ENCODE assay signal across 8 cellular contexts in genomic region chr17:32927724-32928526, GRCh38. TPM values are rescaled to one million over a fixed set of nuclear protein-coding genes. Genes with fewer than 3 reads are reported as not detected.
DNase-seq lines count a peak whose midpoint lies in the region; ATAC-seq and TF ChIP-seq lines count a peak whose summit lies in the region.

Gene TMEM98 (plus strand): TSS chr17:32928153. CDS start chr17:32931529, 3,376 bp downstream.

- intact Hi-C loops in right cardiac atrium (cut with DNase I), result loop anchor here in 1 of 4 donors (10.0 kb wide), 1 partner anchor 53 kb away; the partner anchor contains the start of gene MYO1D

- H2BK15ac ChIP-seq in H9 (ENCODE audit: low read depth, low read length), result no peak within 1 kb of the TSS

- H3K9ac ChIP-seq in H9 (ENCODE audit: extremely low read depth, insufficient read length, low read length) (peak within 1 kb of the TSS; percentile 59), parathyroid adenoma (no peak within 1 kb of the TSS)

- peaks cover 0 to 2% of the 10 kb centered on the region in 2 experiments; a peak in 2 of 5 replicates for H3K9me3 Mint-ChIP-seq in H9

- H2BK12ac ChIP-seq in H9 (ENCODE audit: insufficient read length, low read depth, low read length), result no peak within 1 kb of the TSS

- H4K8ac ChIP-seq in H9 (replicated peaks; ENCODE audit: insufficient read length, low read depth, low read length), result no peak within 1 kb of the TSS

- H3K4ac ChIP-seq in H9 (ENCODE audit: low read depth, low read length), result no peak within 1 kb of the TSS

- H3K56ac ChIP-seq in H9 (ENCODE audit: insufficient read length, low read depth, low read length), result no peak within 1 kb of the TSS

- DNase-seq in AG10803 (ENCODE audit: low read depth) (peak; percentile 29), H9 (peak; percentile 63), amniotic epithelial cell (ENCODE audit: low read depth) (peak; percentile 25), right cardiac atrium (peak; percentile 32 to 77 (median 73))
- no peak for DNase-seq in activated effector memory CD4-positive, alpha-beta T cell treated with Interleukin-2 at 50 U/mL for 16 hours
- no peak for DNase-seq in stimulated activated CD4-positive, alpha-beta T cell treated with anti-CD3 and anti-CD28 coated beads, Interleukin-4, amount 100 ng/mL, for 24 hours

- peak; percentile 65 to 73 for ATAC-seq in right cardiac atrium
- ATAC-seq in GM18517 (IDR thresholded peaks at IDR 0.05; ENCODE audit: unreplicated experiment), result no peak

- peaks cover 13 to 17% of the 10 kb centered on the region in 2 experiments for H3K4me1 Mint-ChIP-seq in H9

- peak within 1 kb of the TSS; percentile 73 to 85 for H3K4me3 Mint-ChIP-seq in H9

- peak within 1 kb of the TSS; percentile 62 for H3K14ac ChIP-seq in H9 (ENCODE audit: insufficient read depth, low read length)

- no peak within 1 kb of the TSS for H2BK120ac ChIP-seq in H9 (ENCODE audit: low read depth, low read length, poor library complexity, severe bottlenecking)

- H3K27ac ChIP-seq in H9 (ENCODE audit: insufficient read length, low read depth, low read length), result no peak within 1 kb of the TSS
- H3K27ac ChIP-seq in right cardiac atrium (ENCODE audit: low read length), result no peak within 1 kb of the TSS
- no peak within 1 kb of the TSS for H3K27ac ChIP-seq in parathyroid adenoma

- H3K4me1 ChIP-seq in H9 (ENCODE audit: insufficient read depth, low read length) (peaks cover 7% of the 10 kb centered on the region; the same call in 1 of the 2 replicates), right cardiac atrium (ENCODE audit: control insufficient read depth, insufficient read depth, low read length) (no peaks in the 10 kb centered on the region), parathyroid adenoma (peaks cover 4% of the 10 kb centered on the region)

- no peak within 1 kb of the TSS for H3T11ph ChIP-seq in H9 (ENCODE audit: low read length)

- peaks cover 8% of the 10 kb centered on the region for H3K23me2 ChIP-seq in H9 (ENCODE audit: insufficient read length, low read depth, low read length, poor library complexity, severe bottlenecking)

- no peak within 1 kb of the TSS for H3K27ac Mint-ChIP-seq in H9

- no peaks in the 10 kb centered on the region for H3K79me1 ChIP-seq in H9 (ENCODE audit: insufficient read depth, low read depth, low read length, poor library complexity, severe bottlenecking)

- H3K23ac ChIP-seq in H9 (ENCODE audit: insufficient read length, low read depth, low read length), result no peak within 1 kb of the TSS

- no peaks in the 10 kb centered on the region; the same call in 1 of the 2 replicates for H3K79me2 ChIP-seq in H9 (ENCODE audit: insufficient read depth, low read length)
- no peaks in the 10 kb centered on the region for H3K79me2 ChIP-seq in parathyroid adenoma

- H2BK5ac ChIP-seq in H9 (ENCODE audit: insufficient read length, low read length), result no peak within 1 kb of the TSS

- H3K18ac ChIP-seq in H9 (ENCODE audit: insufficient read length, low read depth, low read length), result peak within 1 kb of the TSS; percentile 2

- peak within 1 kb of the TSS; percentile 80 for H3K4me3 ChIP-seq in AG10803 (ENCODE audit: low read length)
- peak within 1 kb of the TSS; percentile 90 for H3K4me3 ChIP-seq in right cardiac atrium (ENCODE audit: low read length)
- H3K4me3 ChIP-seq in parathyroid adenoma (ENCODE audit: low read depth, low read length), result peak within 1 kb of the TSS; percentile 62

- no peak within 1 kb of the TSS for H2AK5ac ChIP-seq in H9 (ENCODE audit: insufficient read length, low read length)

- H3K27me3 ChIP-seq in H9 (ENCODE audit: insufficient read depth, low read length) (no peaks in the 10 kb centered on the region), right cardiac atrium (ENCODE audit: control insufficient read depth, insufficient read depth) (no peaks in the 10 kb centered on the region), parathyroid adenoma (ENCODE audit: control insufficient read depth, insufficient read depth, low read length) (no peaks in the 10 kb centered on the region)

- peak within 1 kb of the TSS; percentile 78 for H3K4me2 ChIP-seq in H9 (ENCODE audit: insufficient read depth, insufficient read length, low read length)
- H3K4me2 ChIP-seq in parathyroid adenoma (ENCODE audit: low read length), result peak within 1 kb of the TSS; percentile 89

- H3K9me3 ChIP-seq in H9 (ENCODE audit: control insufficient read depth, low read depth, low read length), result no peaks in the 10 kb centered on the region
- H3K9me3 ChIP-seq in right cardiac atrium (ENCODE audit: control insufficient read depth, low read length), result no peaks in the 10 kb centered on the region
- H3K9me3 ChIP-seq in parathyroid adenoma (ENCODE audit: control insufficient read depth, low read length), result no peaks in the 10 kb centered on the region

- H4K5ac ChIP-seq in H9 (ENCODE audit: insufficient read length, low read depth, low read length), result peak within 1 kb of the TSS; percentile 34

- no peak within 1 kb of the TSS for H4K91ac ChIP-seq in H9 (ENCODE audit: insufficient read length, low read depth, low read length)

- no peaks in the 10 kb centered on the region for H3K36me3 ChIP-seq in parathyroid adenoma (ENCODE audit: control insufficient read depth, insufficient read depth, low read length)

- TF ChIP-seq CTCF in AG10803 (conservative IDR thresholded peaks at IDR 0.05; ENCODE audit: low read length) (no peak), H9 (conservative IDR thresholded peaks at IDR 0.05) (no peak), parathyroid adenoma (IDR thresholded peaks at IDR 0.05) (no peak)

- no CpG with 5 or more reads among the region's 98 CpGs for WGBS in H9 (ENCODE audit: extremely low coverage, insufficient read length, low lambda C conversion rate)
- WGBS in right cardiac atrium, result 1% methylated on average over 95 of the region's 98 CpGs

- H3K27me3 Mint-ChIP-seq in H9 (ENCODE audit: low read depth), result no peaks in the 10 kb centered on the region

- H3K36me3 Mint-ChIP-seq in H9 (ENCODE audit: insufficient read depth in 1 of 3, low read depth in 3 of 3), result peaks cover 8 to 17% (median 15%) of the 10 kb centered on the region in 3 experiments; a peak in 6 of 7 replicates

- H2BK20ac ChIP-seq in H9 (ENCODE audit: low read depth, low read length, poor library complexity, severe bottlenecking), result no peak within 1 kb of the TSS

- H2AFZ ChIP-seq in H9 (ENCODE audit: low read length) (no peak within 1 kb of the TSS), parathyroid adenoma (peak within 1 kb of the TSS; percentile 91)

- no peaks in the 10 kb centered on the region for H4K20me1 ChIP-seq in H9 (ENCODE audit: control insufficient read depth, insufficient read depth, insufficient read length)

RNA-seq across cellular contexts. Expression of gene TMEM98, which starts in this region (rescaled TPM):
- 78.4 and 79.8 TPM in 2 replicates for total RNA-seq in H9 (2021)
- 10 to 100 TPM; 29.7 to 42.7 (median 39.4) TPM for total RNA-seq in right cardiac atrium
- 27.6 TPM for polyA plus RNA-seq in right cardiac atrium

Comparison
In these comparisons a context has a peak if more than half of its experiments do, and no peak if none do; other contexts are left out.
1. DNase-seq: peak in AG10803 (single experiment), H9 (single experiment), amniotic epithelial cell (single experiment) and right cardiac atrium (3 of 3); none in activated effector memory CD4-positive, alpha-beta T cell treated with Interleukin-2 at 50 U/mL for 16 hours (single experiment) and stimulated activated CD4-positive, alpha-beta T cell treated with anti-CD3 and anti-CD28 coated beads, Interleukin-4, amount 100 ng/mL, for 24 hours (single experiment).
2. Peak in every context shown above with its lines, with median percentiles within 50 percentile points of each other: H3K4me3 ChIP-seq.